Comparison of ENCODE assay signal across 30 cellular contexts in genomic region chr12:104938371-104938770, GRCh38. TPM values are rescaled to one million over a fixed set of nuclear protein-coding genes. Genes with fewer than 3 reads are reported as not detected.
A peak's percentile ranks its signal among the peaks of the same experiment; 100 is the strongest.
DNase-seq lines count a peak whose midpoint lies in the region; ATAC-seq and TF ChIP-seq lines count a peak whose summit lies in the region.
"Had no signal": no experiment of that assay in that cellular context is flagged by ENCODE, and none has a peak within 500 bp of the region (broad histone marks: within the 10 kb centered on the region; RNA-seq: fewer than 3 reads in every experiment).

No MANE protein-coding gene starts in this region.

- H3K27ac ChIP-seq in GM23248 (no peak overlapping the region), uterus (no peak overlapping the region)
- H3K27ac ChIP-seq: esophagus muscularis mucosa, gastrocnemius medialis, hepatocyte, left lung, parathyroid adenoma, SJCRH30 had no signal

- no peak overlapping the region for H2AFZ ChIP-seq in GM23248
- H2AFZ ChIP-seq: hepatocyte, parathyroid adenoma had no signal

- H3K9me2 ChIP-seq in GM23248 (ENCODE audit: insufficient read depth) = no peaks in the 10 kb centered on the region; the same call in 1 of the 2 replicates

- intact Hi-C loops in sciatic nerve (cut with DNase I) (no loop called here), uterus (cut with DNase I; ENCODE audit: low total_unique reads) (no loop called here)

- no peaks in the 10 kb centered on the region; the same call in 1 of the 2 replicates for H3K79me2 ChIP-seq in GM23248 (ENCODE audit: insufficient read depth)

- in situ Hi-C loops in GM23248 (cut with MboI) = no loop called here

- 45 to 49% methylated on average over 3 of the region's 3 CpGs for WGBS in GM23248 (ENCODE audit: low coverage in 1 of 2, low lambda C conversion rate in 2 of 2, missing lambda C conversion rate in 2 of 2), 2 experiments

- no peaks in the 10 kb centered on the region for H3K27me3 ChIP-seq in GM23248 (replicated peaks; ENCODE audit: insufficient read depth)
- H3K27me3 ChIP-seq in uterus = no peaks in the 10 kb centered on the region
- H3K27me3 ChIP-seq: esophagus muscularis mucosa, gastrocnemius medialis, hepatocyte, left lung, MG63, SJCRH30 had no signal

- H3K4me1 ChIP-seq in GM23248 (ENCODE audit: insufficient read depth) = peaks cover 7% of the 10 kb centered on the region
- H3K4me1 ChIP-seq in uterus = no peaks in the 10 kb centered on the region
- H3K4me1 ChIP-seq: esophagus muscularis mucosa, gastrocnemius medialis, left lung, parathyroid adenoma, SJCRH30 had no signal

- peak; percentile 96 for ATAC-seq in sciatic nerve
- ATAC-seq in HG02571 (IDR thresholded peaks at IDR 0.05; ENCODE audit: unreplicated experiment) = no peak
- ATAC-seq: gastrocnemius medialis; left lung; right cardiac atrium; stimulated activated effector memory CD8-positive, alpha-beta T cell treated with anti-CD3 and anti-CD28 coated beads, Interleukin-12 subunit alpha, Interleukin-12 subunit beta, amount 100 ng/mL, for 72 hours had no signal

- DNase-seq in GM23248 (peak; percentile 24), OCI-M1 (lab: John Stamatoyannopoulos, UW) (peak; percentile 12), foreskin melanocyte (peak; percentile 49), sciatic nerve (ENCODE audit: low spot score) (no peak), retina (no peak), uterus (no peak)
- DNase-seq: activated CD4-positive, alpha-beta memory T cell treated with anti-CD3 and anti-CD28 coated beads for 36 hours; activated CD8-positive, alpha-beta memory T cell treated with anti-CD3 and anti-CD28 coated beads, Interleukin-2, amount 50 U/mL, for 4 hours; activated naive CD4-positive, alpha-beta T cell treated with anti-CD3 and anti-CD28 coated beads, Interleukin-2, amount 50 U/mL, for 16 hours; AML-193; CD4-positive, alpha-beta T cell; gastrocnemius medialis; immature natural killer cell; left lung; MG63; midbrain; NCI-H2081; NCI-H2227 treated with DMSO at 0.1 percent for 48 hours; NCI-H526 treated with DMSO at 0.1 percent for 48 hours; nephron progenitor cell; right cardiac atrium; stimulated activated CD4-positive, alpha-beta T cell treated with anti-CD3 and anti-CD28 coated beads, Interleukin-4, amount 100 ng/mL, for 24 hours; substantia nigra; T-helper 1 cell had no signal

- H3K4me3 ChIP-seq in GM23248 (no peak overlapping the region), uterus (no peak overlapping the region)
- H3K4me3 ChIP-seq: esophagus muscularis mucosa, gastrocnemius medialis, hepatocyte, left lung, MG63, SJCRH30 had no signal

- H4K20me1 ChIP-seq in GM23248 (ENCODE audit: insufficient read depth) = no peaks in the 10 kb centered on the region

- 0 out of 2 replicates have a peak, but pooled peaks cover 3% of the 10 kb centered on the region for H3F3A ChIP-seq in GM23248 (ENCODE audit: insufficient read depth)

- TF ChIP-seq CTCF in uterus (IDR thresholded peaks at IDR 0.05) = no peak

- no peak overlapping the region for H3K9ac ChIP-seq in GM23248
- H3K9ac ChIP-seq: parathyroid adenoma had no signal

- TF ChIP-seq POLR2A in uterus (IDR thresholded peaks at IDR 0.05) = no peak

- H3K4me2 ChIP-seq in GM23248 (ENCODE audit: unreplicated experiment) = no peak overlapping the region
- H3K4me2 ChIP-seq: hepatocyte had no signal

- H3K9me3 ChIP-seq in GM23248 (ENCODE audit: low read depth) = no peaks in the 10 kb centered on the region
- H3K9me3 ChIP-seq in uterus = peaks cover 0 to 1% of the 10 kb centered on the region in 2 donors
- H3K9me3 ChIP-seq: gastrocnemius medialis, left lung, MG63, SJCRH30 had no signal

- H3K36me3 ChIP-seq in GM23248 (ENCODE audit: low read depth) (no peaks in the 10 kb centered on the region), uterus (no peaks in the 10 kb centered on the region)
- H3K36me3 ChIP-seq: esophagus muscularis mucosa, gastrocnemius medialis, left lung, MG63, SJCRH30 had no signal

RNA-seq across cellular contexts. Expression of gene SLC41A2, which starts 19.7 kb away (rescaled TPM):
- 29.6 and 34.5 TPM in 2 replicates for total RNA-seq in GM23248 (2014; rRNA removed; shearing (Covaris generic))
- polyA plus RNA-seq in GM23248 (2016; fragmentation: Nextera tagmentation; extraction: Ambion mirVana) = 8.9 and 9.3 TPM in 2 replicates
- total RNA-seq in sciatic nerve (19.3 TPM), uterus (10 to 100 TPM; 10.3 to 52.6 (median 23.9) TPM)

RNA-seq across cellular contexts. Expression of gene NOPCHAP1, which starts 47.7 kb away (rescaled TPM):
- 1.0 and 1.2 TPM in 2 replicates for total RNA-seq in GM23248 (2014; rRNA removed; shearing (Covaris generic))
- polyA plus RNA-seq in GM23248 (2016; fragmentation: Nextera tagmentation; extraction: Ambion mirVana) = 17.3 and 20.3 TPM in 2 replicates
- 10.6 TPM for total RNA-seq in sciatic nerve
- total RNA-seq in uterus = 10 to 100 TPM in 3 of 4 donors, 1 to 10 TPM in 1; 8.6 to 29.4 (median 14.5) TPM

Comparison
In these comparisons a context has a peak if more than half of its experiments do, and no peak if none do; other contexts are left out.
1. DNase-seq: peak in GM23248 (single experiment), OCI-M1 (single experiment) and foreskin melanocyte (single experiment); none in sciatic nerve (single experiment), retina (single experiment) and uterus (0 of 2).